In the genomic region with DNA sequence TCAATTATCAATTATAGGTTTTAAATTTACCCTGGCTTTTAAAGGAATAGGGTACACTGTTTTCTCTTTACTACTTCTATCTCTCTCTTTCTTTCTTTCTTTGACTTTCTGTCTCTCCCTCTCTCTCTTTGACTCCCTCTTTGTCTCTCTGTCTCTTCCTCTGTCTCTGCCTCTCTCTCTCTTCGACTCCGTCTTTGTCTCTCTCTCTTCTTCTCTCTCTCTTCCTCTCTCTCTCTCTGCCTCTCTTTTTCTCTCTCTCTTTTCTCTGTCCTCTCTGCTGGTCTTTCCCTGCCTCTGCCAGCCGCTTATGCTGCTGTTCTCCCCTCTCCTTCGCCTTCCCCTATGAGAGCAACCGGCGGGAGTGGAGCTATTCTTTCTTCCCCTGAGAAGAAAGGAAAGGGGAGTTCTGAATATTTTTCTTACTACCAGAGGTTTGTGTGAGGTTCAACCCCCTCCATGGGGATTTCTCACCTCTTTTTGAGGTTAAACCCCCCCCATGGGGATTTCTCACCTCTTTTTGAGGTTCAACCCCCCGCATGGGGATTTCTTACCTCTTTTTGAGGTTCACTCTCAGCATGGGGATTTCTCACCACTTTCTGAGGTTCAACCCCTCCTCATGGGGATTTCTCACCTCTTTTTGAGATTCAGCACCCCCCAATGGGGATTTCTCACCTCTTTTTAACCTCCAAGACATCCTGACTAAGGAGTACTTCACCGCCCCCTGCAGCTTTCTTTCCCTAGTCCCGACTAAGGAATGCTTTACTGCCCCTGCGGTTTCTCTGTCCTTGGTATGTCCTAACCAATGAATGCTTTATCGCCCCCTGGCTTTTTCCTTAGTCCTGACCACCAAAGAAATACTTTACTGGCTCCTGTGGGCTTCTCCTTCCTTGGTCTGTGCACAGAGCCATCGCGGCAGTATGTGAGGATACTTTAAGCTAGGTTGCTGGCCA, we compare ENCODE assay signal across 1 cellular context.
A peak's percentile ranks its signal among the peaks of the same experiment; 100 is the strongest.
TF ChIP-seq lines count a peak whose summit lies in the region.

No MANE protein-coding gene starts in this region.

TF ChIP-seq in GM12878, 131 proteins besides CTCF, POLR2A, EP300 and RAD21 (continued from another document and continues in another):
- no peak for TF ChIP-seq NFXL1 (IDR thresholded peaks at IDR 0.05; ENCODE audit: borderline replicate concordance)
- peak; percentile 99 for TF ChIP-seq RELA (IDR thresholded peaks at IDR 0.05; ENCODE audit: borderline replicate concordance, partially characterized antibody)
- no peak; the same call in 1 of the 2 replicates for TF ChIP-seq PML (IDR thresholded peaks at IDR 0.05; ENCODE audit: low read length)
- TF ChIP-seq CHD2 (IDR thresholded peaks at IDR 0.05; ENCODE audit: borderline replicate concordance, low read depth, low read length) = no peak
- TF ChIP-seq IRF4 (IDR thresholded peaks at IDR 0.05; ENCODE audit: low read depth, low read length) = 0 out of 2 replicates have a peak, but pooled peaks have one; percentile 15
- no peak for TF ChIP-seq EZH2 (IDR thresholded peaks at IDR 0.05; ENCODE audit: borderline replicate concordance, control insufficient read depth, low read depth, low read length)
- peak; percentile 79 for TF ChIP-seq NR2F1 (conservative IDR thresholded peaks at IDR 0.05)
- TF ChIP-seq, protein P1, sequence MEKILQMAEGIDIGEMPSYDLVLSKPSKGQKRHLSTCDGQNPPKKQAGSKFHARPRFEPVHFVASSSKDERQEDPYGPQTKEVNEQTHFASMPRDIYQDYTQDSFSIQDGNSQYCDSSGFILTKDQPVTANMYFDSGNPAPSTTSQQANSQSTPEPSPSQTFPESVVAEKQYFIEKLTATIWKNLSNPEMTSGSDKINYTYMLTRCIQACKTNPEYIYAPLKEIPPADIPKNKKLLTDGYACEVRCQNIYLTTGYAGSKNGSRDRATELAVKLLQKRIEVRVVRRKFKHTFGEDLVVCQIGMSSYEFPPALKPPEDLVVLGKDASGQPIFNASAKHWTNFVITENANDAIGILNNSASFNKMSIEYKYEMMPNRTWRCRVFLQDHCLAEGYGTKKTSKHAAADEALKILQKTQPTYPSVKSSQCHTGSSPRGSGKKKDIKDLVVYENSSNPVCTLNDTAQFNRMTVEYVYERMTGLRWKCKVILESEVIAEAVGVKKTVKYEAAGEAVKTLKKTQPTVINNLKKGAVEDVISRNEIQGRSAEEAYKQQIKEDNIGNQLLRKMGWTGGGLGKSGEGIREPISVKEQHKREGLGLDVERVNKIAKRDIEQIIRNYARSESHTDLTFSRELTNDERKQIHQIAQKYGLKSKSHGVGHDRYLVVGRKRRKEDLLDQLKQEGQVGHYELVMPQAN (conservative IDR thresholded peaks at IDR 0.05) = no peak
- TF ChIP-seq TARDBP (IDR thresholded peaks at IDR 0.05; ENCODE audit: borderline replicate concordance) = no peak
- no peak for TF ChIP-seq CHD1 (IDR thresholded peaks at IDR 0.05; ENCODE audit: low read depth, low read length)
- TF ChIP-seq, protein P2, sequence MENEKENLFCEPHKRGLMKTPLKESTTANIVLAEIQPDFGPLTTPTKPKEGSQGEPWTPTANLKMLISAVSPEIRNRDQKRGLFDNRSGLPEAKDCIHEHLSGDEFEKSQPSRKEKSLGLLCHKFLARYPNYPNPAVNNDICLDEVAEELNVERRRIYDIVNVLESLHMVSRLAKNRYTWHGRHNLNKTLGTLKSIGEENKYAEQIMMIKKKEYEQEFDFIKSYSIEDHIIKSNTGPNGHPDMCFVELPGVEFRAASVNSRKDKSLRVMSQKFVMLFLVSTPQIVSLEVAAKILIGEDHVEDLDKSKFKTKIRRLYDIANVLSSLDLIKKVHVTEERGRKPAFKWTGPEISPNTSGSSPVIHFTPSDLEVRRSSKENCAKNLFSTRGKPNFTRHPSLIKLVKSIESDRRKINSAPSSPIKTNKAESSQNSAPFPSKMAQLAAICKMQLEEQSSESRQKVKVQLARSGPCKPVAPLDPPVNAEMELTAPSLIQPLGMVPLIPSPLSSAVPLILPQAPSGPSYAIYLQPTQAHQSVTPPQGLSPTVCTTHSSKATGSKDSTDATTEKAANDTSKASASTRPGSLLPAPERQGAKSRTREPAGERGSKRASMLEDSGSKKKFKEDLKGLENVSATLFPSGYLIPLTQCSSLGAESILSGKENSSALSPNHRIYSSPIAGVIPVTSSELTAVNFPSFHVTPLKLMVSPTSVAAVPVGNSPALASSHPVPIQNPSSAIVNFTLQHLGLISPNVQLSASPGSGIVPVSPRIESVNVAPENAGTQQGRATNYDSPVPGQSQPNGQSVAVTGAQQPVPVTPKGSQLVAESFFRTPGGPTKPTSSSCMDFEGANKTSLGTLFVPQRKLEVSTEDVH (IDR thresholded peaks at IDR 0.05; ENCODE audit: low read depth, partially characterized antibody) = no peak
- 0 out of 2 replicates have a peak, but pooled peaks have one; percentile 23 for TF ChIP-seq MYB (IDR thresholded peaks at IDR 0.05; ENCODE audit: borderline replicate concordance, low read depth, low read length)
- TF ChIP-seq, protein P3, sequence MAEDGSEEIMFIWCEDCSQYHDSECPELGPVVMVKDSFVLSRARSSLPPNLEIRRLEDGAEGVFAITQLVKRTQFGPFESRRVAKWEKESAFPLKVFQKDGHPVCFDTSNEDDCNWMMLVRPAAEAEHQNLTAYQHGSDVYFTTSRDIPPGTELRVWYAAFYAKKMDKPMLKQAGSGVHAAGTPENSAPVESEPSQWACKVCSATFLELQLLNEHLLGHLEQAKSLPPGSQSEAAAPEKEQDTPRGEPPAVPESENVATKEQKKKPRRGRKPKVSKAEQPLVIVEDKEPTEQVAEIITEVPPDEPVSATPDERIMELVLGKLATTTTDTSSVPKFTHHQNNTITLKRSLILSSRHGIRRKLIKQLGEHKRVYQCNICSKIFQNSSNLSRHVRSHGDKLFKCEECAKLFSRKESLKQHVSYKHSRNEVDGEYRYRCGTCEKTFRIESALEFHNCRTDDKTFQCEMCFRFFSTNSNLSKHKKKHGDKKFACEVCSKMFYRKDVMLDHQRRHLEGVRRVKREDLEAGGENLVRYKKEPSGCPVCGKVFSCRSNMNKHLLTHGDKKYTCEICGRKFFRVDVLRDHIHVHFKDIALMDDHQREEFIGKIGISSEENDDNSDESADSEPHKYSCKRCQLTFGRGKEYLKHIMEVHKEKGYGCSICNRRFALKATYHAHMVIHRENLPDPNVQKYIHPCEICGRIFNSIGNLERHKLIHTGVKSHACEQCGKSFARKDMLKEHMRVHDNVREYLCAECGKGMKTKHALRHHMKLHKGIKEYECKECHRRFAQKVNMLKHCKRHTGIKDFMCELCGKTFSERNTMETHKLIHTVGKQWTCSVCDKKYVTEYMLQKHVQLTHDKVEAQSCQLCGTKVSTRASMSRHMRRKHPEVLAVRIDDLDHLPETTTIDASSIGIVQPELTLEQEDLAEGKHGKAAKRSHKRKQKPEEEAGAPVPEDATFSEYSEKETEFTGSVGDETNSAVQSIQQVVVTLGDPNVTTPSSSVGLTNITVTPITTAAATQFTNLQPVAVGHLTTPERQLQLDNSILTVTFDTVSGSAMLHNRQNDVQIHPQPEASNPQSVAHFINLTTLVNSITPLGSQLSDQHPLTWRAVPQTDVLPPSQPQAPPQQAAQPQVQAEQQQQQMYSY (CRISPR knock-in tag; IDR thresholded peaks at IDR 0.05) = no peak
- peak; percentile 46; the same call in 1 of the 2 replicates for TF ChIP-seq TBL1XR1 (IDR thresholded peaks at IDR 0.05; ENCODE audit: low read depth, low read length)
- TF ChIP-seq ASH2L (IDR thresholded peaks at IDR 0.05; ENCODE audit: borderline replicate concordance, low read depth) = no peak
- no peak for TF ChIP-seq STAT1 (conservative IDR thresholded peaks at IDR 0.05)
- no peak for TF ChIP-seq KAT2A (conservative IDR thresholded peaks at IDR 0.05; ENCODE audit: control insufficient read depth, low read depth, low read length)
- TF ChIP-seq, protein P4, sequence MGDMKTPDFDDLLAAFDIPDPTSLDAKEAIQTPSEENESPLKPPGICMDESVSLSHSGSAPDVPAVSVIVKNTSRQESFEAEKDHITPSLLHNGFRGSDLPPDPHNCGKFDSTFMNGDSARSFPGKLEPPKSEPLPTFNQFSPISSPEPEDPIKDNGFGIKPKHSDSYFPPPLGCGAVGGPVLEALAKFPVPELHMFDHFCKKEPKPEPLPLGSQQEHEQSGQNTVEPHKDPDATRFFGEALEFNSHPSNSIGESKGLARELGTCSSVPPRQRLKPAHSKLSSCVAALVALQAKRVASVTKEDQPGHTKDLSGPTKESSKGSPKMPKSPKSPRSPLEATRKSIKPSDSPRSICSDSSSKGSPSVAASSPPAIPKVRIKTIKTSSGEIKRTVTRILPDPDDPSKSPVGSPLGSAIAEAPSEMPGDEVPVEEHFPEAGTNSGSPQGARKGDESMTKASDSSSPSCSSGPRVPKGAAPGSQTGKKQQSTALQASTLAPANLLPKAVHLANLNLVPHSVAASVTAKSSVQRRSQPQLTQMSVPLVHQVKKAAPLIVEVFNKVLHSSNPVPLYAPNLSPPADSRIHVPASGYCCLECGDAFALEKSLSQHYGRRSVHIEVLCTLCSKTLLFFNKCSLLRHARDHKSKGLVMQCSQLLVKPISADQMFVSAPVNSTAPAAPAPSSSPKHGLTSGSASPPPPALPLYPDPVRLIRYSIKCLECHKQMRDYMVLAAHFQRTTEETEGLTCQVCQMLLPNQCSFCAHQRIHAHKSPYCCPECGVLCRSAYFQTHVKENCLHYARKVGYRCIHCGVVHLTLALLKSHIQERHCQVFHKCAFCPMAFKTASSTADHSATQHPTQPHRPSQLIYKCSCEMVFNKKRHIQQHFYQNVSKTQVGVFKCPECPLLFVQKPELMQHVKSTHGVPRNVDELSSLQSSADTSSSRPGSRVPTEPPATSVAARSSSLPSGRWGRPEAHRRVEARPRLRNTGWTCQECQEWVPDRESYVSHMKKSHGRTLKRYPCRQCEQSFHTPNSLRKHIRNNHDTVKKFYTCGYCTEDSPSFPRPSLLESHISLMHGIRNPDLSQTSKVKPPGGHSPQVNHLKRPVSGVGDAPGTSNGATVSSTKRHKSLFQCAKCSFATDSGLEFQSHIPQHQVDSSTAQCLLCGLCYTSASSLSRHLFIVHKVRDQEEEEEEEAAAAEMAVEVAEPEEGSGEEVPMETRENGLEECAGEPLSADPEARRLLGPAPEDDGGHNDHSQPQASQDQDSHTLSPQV (IDR thresholded peaks at IDR 0.05) = 0 out of 2 replicates have a peak, but pooled peaks have one; percentile 27
- peak; percentile 32; the same call in 1 of the 2 replicates for TF ChIP-seq SMC3 (IDR thresholded peaks at IDR 0.05; ENCODE audit: borderline replicate concordance, low read length)
- no peak for TF ChIP-seq POLR2AphosphoS5 (IDR thresholded peaks at IDR 0.05; ENCODE audit: low read length)
- TF ChIP-seq MEF2B (IDR thresholded peaks at IDR 0.05; ENCODE audit: partially characterized antibody, poor library complexity, severe bottlenecking) = peak; percentile 92
- TF ChIP-seq, protein P5, sequence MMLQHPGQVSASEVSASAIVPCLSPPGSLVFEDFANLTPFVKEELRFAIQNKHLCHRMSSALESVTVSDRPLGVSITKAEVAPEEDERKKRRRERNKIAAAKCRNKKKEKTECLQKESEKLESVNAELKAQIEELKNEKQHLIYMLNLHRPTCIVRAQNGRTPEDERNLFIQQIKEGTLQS (IDR thresholded peaks at IDR 0.05; ENCODE audit: borderline replicate concordance, extremely low read depth, low read depth, low read length) = no peak
- TF ChIP-seq, protein P6, sequence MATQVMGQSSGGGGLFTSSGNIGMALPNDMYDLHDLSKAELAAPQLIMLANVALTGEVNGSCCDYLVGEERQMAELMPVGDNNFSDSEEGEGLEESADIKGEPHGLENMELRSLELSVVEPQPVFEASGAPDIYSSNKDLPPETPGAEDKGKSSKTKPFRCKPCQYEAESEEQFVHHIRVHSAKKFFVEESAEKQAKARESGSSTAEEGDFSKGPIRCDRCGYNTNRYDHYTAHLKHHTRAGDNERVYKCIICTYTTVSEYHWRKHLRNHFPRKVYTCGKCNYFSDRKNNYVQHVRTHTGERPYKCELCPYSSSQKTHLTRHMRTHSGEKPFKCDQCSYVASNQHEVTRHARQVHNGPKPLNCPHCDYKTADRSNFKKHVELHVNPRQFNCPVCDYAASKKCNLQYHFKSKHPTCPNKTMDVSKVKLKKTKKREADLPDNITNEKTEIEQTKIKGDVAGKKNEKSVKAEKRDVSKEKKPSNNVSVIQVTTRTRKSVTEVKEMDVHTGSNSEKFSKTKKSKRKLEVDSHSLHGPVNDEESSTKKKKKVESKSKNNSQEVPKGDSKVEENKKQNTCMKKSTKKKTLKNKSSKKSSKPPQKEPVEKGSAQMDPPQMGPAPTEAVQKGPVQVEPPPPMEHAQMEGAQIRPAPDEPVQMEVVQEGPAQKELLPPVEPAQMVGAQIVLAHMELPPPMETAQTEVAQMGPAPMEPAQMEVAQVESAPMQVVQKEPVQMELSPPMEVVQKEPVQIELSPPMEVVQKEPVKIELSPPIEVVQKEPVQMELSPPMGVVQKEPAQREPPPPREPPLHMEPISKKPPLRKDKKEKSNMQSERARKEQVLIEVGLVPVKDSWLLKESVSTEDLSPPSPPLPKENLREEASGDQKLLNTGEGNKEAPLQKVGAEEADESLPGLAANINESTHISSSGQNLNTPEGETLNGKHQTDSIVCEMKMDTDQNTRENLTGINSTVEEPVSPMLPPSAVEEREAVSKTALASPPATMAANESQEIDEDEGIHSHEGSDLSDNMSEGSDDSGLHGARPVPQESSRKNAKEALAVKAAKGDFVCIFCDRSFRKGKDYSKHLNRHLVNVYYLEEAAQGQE (IDR thresholded peaks at IDR 0.05; ENCODE audit: low read depth, low read length) = no peak
- 0 out of 2 replicates have a peak, but pooled peaks have one; percentile 48 for TF ChIP-seq GATAD2B (conservative IDR thresholded peaks at IDR 0.05; ENCODE audit: low read depth)
- TF ChIP-seq NR2C2 (IDR thresholded peaks at IDR 0.05; ENCODE audit: borderline replicate concordance, control insufficient read depth, insufficient read length, low read depth) = no peak
- 0 out of 2 replicates have a peak, but pooled peaks have one; percentile 53 for TF ChIP-seq MTA3 (IDR thresholded peaks at IDR 0.05; ENCODE audit: borderline replicate concordance, low read length)
